12 cellular contexts compared by ENCODE assay signal in genomic region chr11:116948375-116948774, GRCh38.
DNase-seq lines count a peak whose midpoint lies in the region; ATAC-seq and TF ChIP-seq lines count a peak whose summit lies in the region.
"Had no signal": no experiment of that assay in that cellular context is flagged by ENCODE, and none has a peak within 500 bp of the region (broad histone marks: within the 10 kb centered on the region; RNA-seq: fewer than 3 reads in every experiment).

No MANE protein-coding gene starts in this region.

- no peak overlapping the region for H3K27ac Mint-ChIP-seq in activated CD4-positive, alpha-beta memory T cell treated with anti-CD3 and anti-CD28 coated beads for 36 hours
- H3K27ac Mint-ChIP-seq: brain, neural progenitor cell had no signal

- peak; percentile 56 for DNase-seq in EL
- peak; percentile 35 to 46 for DNase-seq in HL-60 (ENCODE audit: low read depth in 1 of 2, low spot score in 1 of 2)
- peak; percentile 68 for DNase-seq in activated CD4-positive, alpha-beta memory T cell treated with anti-CD3 and anti-CD28 coated beads for 36 hours
- peak; percentile 19 to 37 for DNase-seq in left colon
- no peak for DNase-seq in ureter (ENCODE audit: low spot score)
- DNase-seq in Ammon's horn (ENCODE audit: low spot score): no peak
- no peak for DNase-seq in germinal center (ENCODE audit: low spot score)
- DNase-seq: hippocampal formation, NCI-H2029 had no signal

- peak overlapping the region; percentile 15; the same call in 1 of the 2 replicates for H3K4me3 ChIP-seq in HL-60 (replicated peaks; ENCODE audit: insufficient read depth, low read length)
- H3K4me3 ChIP-seq: neural progenitor cell had no signal

- TF ChIP-seq CTCF in HL-60 (IDR thresholded peaks at IDR 0.05; ENCODE audit: insufficient read depth, low read length): no peak

- peaks cover 40% of the 10 kb centered on the region for H3K4me1 Mint-ChIP-seq in activated CD4-positive, alpha-beta memory T cell treated with anti-CD3 and anti-CD28 coated beads for 36 hours (ENCODE audit: low read depth)
- H3K4me1 Mint-ChIP-seq: neural progenitor cell had no signal

- peaks cover 31% of the 10 kb centered on the region for H3K36me3 Mint-ChIP-seq in activated CD4-positive, alpha-beta memory T cell treated with anti-CD3 and anti-CD28 coated beads for 36 hours

- peak overlapping the region; percentile 39 for H3K27ac ChIP-seq in HL-60 (replicated peaks)
- H3K27ac ChIP-seq: neural progenitor cell had no signal

- H3K4me3 Mint-ChIP-seq in activated CD4-positive, alpha-beta memory T cell treated with anti-CD3 and anti-CD28 coated beads for 36 hours: no peak overlapping the region
- H3K4me3 Mint-ChIP-seq: brain, neural progenitor cell had no signal

- no peaks in the 10 kb centered on the region for H3K9me3 Mint-ChIP-seq in activated CD4-positive, alpha-beta memory T cell treated with anti-CD3 and anti-CD28 coated beads for 36 hours
- H3K9me3 Mint-ChIP-seq: brain, neural progenitor cell had no signal

- POLR2A ChIA-PET in activated CD4-positive, alpha-beta memory T cell treated with anti-CD3 and anti-CD28 coated beads for 36 hours (lab: Charles Lee): interaction anchor here (0.6 to 1.4 kb wide), 6 partner anchors 10 to 63 kb away, joined by 3 to 4 read pairs (median 3); no protein-coding TSS in a partner anchor

- intact Hi-C loops in activated CD4-positive, alpha-beta memory T cell treated with anti-CD3 and anti-CD28 coated beads for 36 hours (cut with micrococcal nuclease): loop anchor here (1.0 to 5.0 kb wide), 5 partner anchors 17 to 171 kb away; no protein-coding TSS in a partner anchor
- intact Hi-C loops in left colon (cut with DNase I, micrococcal nuclease): no loop called here

- ATAC-seq in left colon (peak; percentile 98), HG03139 (IDR thresholded peaks at IDR 0.05; ENCODE audit: unreplicated experiment) (no peak)

- CTCF ChIA-PET in activated CD4-positive, alpha-beta memory T cell treated with anti-CD3 and anti-CD28 coated beads for 36 hours (lab: Charles Lee): interaction anchor here (1.5 to 1.6 kb wide), 2 partner anchors 68 to 73 kb away, joined by 3 read pairs; no protein-coding TSS in a partner anchor

- no peaks in the 10 kb centered on the region for H3K27me3 Mint-ChIP-seq in activated CD4-positive, alpha-beta memory T cell treated with anti-CD3 and anti-CD28 coated beads for 36 hours
- H3K27me3 Mint-ChIP-seq: brain had no signal

- H3K27me3 ChIP-seq in HL-60 (ENCODE audit: insufficient read depth, poor library complexity, severe bottlenecking): no peaks in the 10 kb centered on the region
- H3K27me3 ChIP-seq: neural progenitor cell had no signal

Comparison
In these comparisons a context has a peak if more than half of its experiments do, and no peak if none do; other contexts are left out.
1. DNase-seq: peak in EL (single experiment), HL-60 (2 of 2), activated CD4-positive, alpha-beta memory T cell treated with anti-CD3 and anti-CD28 coated beads for 36 hours (single experiment) and left colon (2 of 2); none in ureter (single experiment), Ammon's horn (single experiment) and germinal center (single experiment).